ENCODE assay signal across 35 cellular contexts in genomic region chr5:144703776-144704175, GRCh38.
"Had no signal": no experiment of that assay in that cellular context is flagged by ENCODE, and none has a peak within 500 bp of the region (broad histone marks: within the 10 kb centered on the region; RNA-seq: fewer than 3 reads in every experiment).

No MANE protein-coding gene starts in this region.

- H3K4me3 ChIP-seq: MG63 had no signal

- H3K36me3 ChIP-seq: MG63 had no signal

- H3K27me3 ChIP-seq: MG63 had no signal

- DNase-seq: MG63, MM.1S, MV-4-11, NCI-H1048, NCI-H1092, NCI-H1092 treated with DMSO at 0.1 percent for 48 hours, NCI-H1105, NCI-H1105 treated with DMSO at 0.1 percent for 48 hours, NCI-H1417, NCI-H1417 treated with DMSO at 0.1 percent for 48 hours, NCI-H1436, NCI-H1436 treated with DMSO at 0.1 percent for 48 hours, NCI-H146, NCI-H1694, NCI-H1694 treated with DMSO at 0.1 percent for 48 hours, NCI-H187, NCI-H187 treated with DMSO at 0.1 percent for 48 hours, NCI-H1930, NCI-H2029, NCI-H2029 treated with DMSO at 0.1 percent for 48 hours, NCI-H2081, NCI-H2081 treated with DMSO at 0.1 percent for 48 hours, NCI-H2107, NCI-H2171, NCI-H2171 treated with DMSO at 0.1 percent for 48 hours, NCI-H2227 treated with DMSO at 0.1 percent for 48 hours, NCI-H226, NCI-H345, NCI-H446, NCI-H446 treated with DMSO at 0.1 percent for 48 hours, NCI-H510A, NCI-H510A treated with DMSO at 0.1 percent for 48 hours, NCI-H524, NCI-H524 treated with DMSO at 0.1 percent for 48 hours, NCI-H526 had no signal
